In genomic region chr20:19806806-19807691, GRCh38 we compare ENCODE assay signal across 10 cellular contexts. TPM values are rescaled to one million over a fixed set of nuclear protein-coding genes. Genes with fewer than 3 reads are reported as not detected.
DNase-seq lines count a peak whose midpoint lies in the region; ATAC-seq, FAIRE-seq and TF ChIP-seq lines count a peak whose summit lies in the region.
"Had no signal": no experiment of that assay in that cellular context is flagged by ENCODE, and none has a peak within 500 bp of the region (broad histone marks: within the 10 kb centered on the region; RNA-seq: fewer than 3 reads in every experiment).

No MANE protein-coding gene starts in this region.

- no peaks in the 10 kb centered on the region for H4K20me1 ChIP-seq in PC-3 (ENCODE audit: low read length)

- H3K79me2 ChIP-seq in PC-3 (ENCODE audit: low read length): no peaks in the 10 kb centered on the region

- no peak overlapping the region for H3K4me3 ChIP-seq in PC-3 (ENCODE audit: low read length)
- H3K4me3 ChIP-seq in small intestine (ENCODE audit: low read depth in 1 of 2, low read length in 2 of 2): no peak overlapping the region
- H3K4me3 ChIP-seq: cardiac muscle cell, testis had no signal

- H3K9ac ChIP-seq in PC-3 (ENCODE audit: low read length): peak overlapping the region; percentile 3; the same call in 1 of the 2 replicates

- no peaks in the 10 kb centered on the region for H3F3A ChIP-seq in PC-3 (ENCODE audit: low read length, unreplicated experiment)

- no peak for FAIRE-seq in small intestine (lab: Jason Lieb, UNC)

- H3K27me3 ChIP-seq in PC-3 (ENCODE audit: low read length): no peaks in the 10 kb centered on the region
- no peaks in the 10 kb centered on the region for H3K27me3 ChIP-seq in small intestine (ENCODE audit: control insufficient read depth in 2 of 2, insufficient read depth in 2 of 2, low read length in 2 of 2)
- H3K27me3 ChIP-seq: cardiac muscle cell, testis had no signal

- H3K9me2 ChIP-seq in PC-3 (replicated peaks; ENCODE audit: low read length): no peaks in the 10 kb centered on the region

- peaks cover 14% of the 10 kb centered on the region for H3K27me3 Mint-ChIP-seq in activated CD4-positive, alpha-beta T cell treated with anti-CD3 and anti-CD28 coated beads for 36 hours

- no peak overlapping the region for H3K4me3 Mint-ChIP-seq in activated CD4-positive, alpha-beta T cell treated with anti-CD3 and anti-CD28 coated beads for 36 hours

- no TSS peak for BruUV-seq in PC-3 (replicated peaks; lab: Mats Ljungman, UMichigan)

- intact Hi-C loops in PC-3 (cut with micrococcal nuclease): no loop called here
- intact Hi-C loops in activated CD4-positive, alpha-beta T cell treated with anti-CD3 and anti-CD28 coated beads for 36 hours (cut with DNase I, micrococcal nuclease): no loop called here

- H3K36me3 ChIP-seq in PC-3 (ENCODE audit: low read depth, low read length) (no peaks in the 10 kb centered on the region), small intestine (ENCODE audit: control insufficient read depth in 2 of 2, insufficient read depth in 2 of 2, low read length in 2 of 2) (no peaks in the 10 kb centered on the region)

- in situ Hi-C loops in KBM-7 (cut with MboI; ENCODE audit: low pct_unique_long_range_greater_than_20kb, low sequenced_read_pairs): no loop called here

- H3K9me3 Mint-ChIP-seq in activated CD4-positive, alpha-beta T cell treated with anti-CD3 and anti-CD28 coated beads for 36 hours (ENCODE audit: low read depth): no peaks in the 10 kb centered on the region

- H3K27ac ChIP-seq in PC-3 (ENCODE audit: low read length) (peak overlapping the region; percentile 32), small intestine (ENCODE audit: low read depth in 1 of 2, low read length in 1 of 2) (peak overlapping the region in 1 of 2 donors; percentile 51)
- H3K27ac ChIP-seq: cardiac muscle cell, testis had no signal

- CTCF ChIA-PET in PC-3 (lab: Charles Lee): no interaction called here
- CTCF ChIA-PET in activated CD4-positive, alpha-beta T cell treated with anti-CD3 and anti-CD28 coated beads for 36 hours (lab: Charles Lee): interaction anchor here (0.6 to 1.6 kb wide), 3 partner anchors 22 to 1160 kb away, joined by 3 to 6 read pairs (median 4); no protein-coding TSS in a partner anchor

- H3K4me1 Mint-ChIP-seq in activated CD4-positive, alpha-beta T cell treated with anti-CD3 and anti-CD28 coated beads for 36 hours: no peaks in the 10 kb centered on the region

- H3K4me1 ChIP-seq in PC-3 (ENCODE audit: insufficient read depth, low read length): peaks cover 23% of the 10 kb centered on the region
- peaks cover 0 to 6% of the 10 kb centered on the region in 2 donors for H3K4me1 ChIP-seq in small intestine (ENCODE audit: control insufficient read depth in 2 of 2, insufficient read depth in 1 of 2, low read depth in 1 of 2, low read length in 1 of 2)

- 42 to 64% (median 47%) methylated on average over 4 of the region's 4 CpGs for WGBS in small intestine, 3 donors

- H2AFZ ChIP-seq in PC-3 (ENCODE audit: low read length): no peak overlapping the region; the same call in 1 of the 2 replicates

- POLR2A ChIA-PET in PC-3 (lab: Charles Lee; ENCODE audit: unreplicated experiment): interaction anchor here (0.7 kb wide), 1 partner anchor 93 kb away, joined by 9 read pairs; no protein-coding TSS in a partner anchor
- POLR2A ChIA-PET in activated CD4-positive, alpha-beta T cell treated with anti-CD3 and anti-CD28 coated beads for 36 hours (lab: Charles Lee): no interaction called here

- no peaks in the 10 kb centered on the region for H3K36me3 Mint-ChIP-seq in activated CD4-positive, alpha-beta T cell treated with anti-CD3 and anti-CD28 coated beads for 36 hours (ENCODE audit: low read depth)

- TF ChIP-seq CTCF in PC-3 (conservative IDR thresholded peaks at IDR 0.05; ENCODE audit: low read depth, low read length): no peak

- 0 out of 2 replicates have a peak overlapping the region, but pooled peaks have one; percentile 1 for H3K4me2 ChIP-seq in PC-3 (ENCODE audit: low read length)

- ATAC-seq in PC-3: peak; percentile 23
- no peak for ATAC-seq in activated CD4-positive, alpha-beta T cell treated with anti-CD3 and anti-CD28 coated beads for 36 hours

- DNase-seq in KBM-7 (peak; percentile 17), PC-3 (peak; percentile 71), fibroblast of the conjunctiva (ENCODE audit: low read depth) (peak; percentile 41), small intestine (peak; percentile 26), epidermal melanocyte (ENCODE audit: insufficient read length, low spot score) (no peak), 8988T (no peak)
- DNase-seq in activated CD4-positive, alpha-beta T cell treated with anti-CD3 and anti-CD28 coated beads for 36 hours: no peak
- DNase-seq in activated naive CD4-positive, alpha-beta T cell treated with anti-CD3 and anti-CD28 coated beads, Interleukin-2, amount 50 U/mL, for 16 hours: no peak
- DNase-seq: testis had no signal

- no peaks in the 10 kb centered on the region for H3K9me3 ChIP-seq in PC-3 (ENCODE audit: low read length)
- no peaks in the 10 kb centered on the region for H3K9me3 ChIP-seq in small intestine (ENCODE audit: control insufficient read depth, low read depth)
- H3K9me3 ChIP-seq: testis had no signal

- no peak overlapping the region for H3K27ac Mint-ChIP-seq in activated CD4-positive, alpha-beta T cell treated with anti-CD3 and anti-CD28 coated beads for 36 hours

RNA-seq across cellular contexts. Expression of gene RIN2, which starts 49.0 kb away (rescaled TPM):
- total RNA-seq in PC-3 (2014; rRNA removed): 64.3 and 69.8 TPM in 2 replicates
- polyA plus RNA-seq in small intestine: 10 to 100 TPM; 14.3 to 17.0 (median 17.0) TPM
- total RNA-seq in activated CD4-positive, alpha-beta T cell treated with anti-CD3 and anti-CD28 coated beads for 36 hours: not detected

Comparison
In these comparisons a context has a peak if more than half of its experiments do, and no peak if none do; other contexts are left out.
1. DNase-seq: peak in KBM-7 (single experiment), PC-3 (single experiment), fibroblast of the conjunctiva (single experiment) and small intestine (single experiment); none in activated CD4-positive, alpha-beta T cell treated with anti-CD3 and anti-CD28 coated beads for 36 hours (single experiment), epidermal melanocyte (single experiment), activated naive CD4-positive, alpha-beta T cell treated with anti-CD3 and anti-CD28 coated beads, Interleukin-2, amount 50 U/mL, for 16 hours (single experiment) and 8988T (single experiment).
2. RNA of gene RIN2, which starts 49.0 kb away (total RNA-seq): 64.3 to 69.8 TPM in PC-3; not detected in activated CD4-positive, alpha-beta T cell treated with anti-CD3 and anti-CD28 coated beads for 36 hours; every median in the first group is over 10 times any median in the second.